Comparison of ENCODE assay signal across 11 cellular contexts in genomic region chr22:43376765-43377485, GRCh38. TPM values are rescaled to one million over a fixed set of nuclear protein-coding genes. Genes with fewer than 3 reads are reported as not detected.
DNase-seq lines count a peak whose midpoint lies in the region; ATAC-seq and TF ChIP-seq lines count a peak whose summit lies in the region.
"Had no signal": no experiment of that assay in that cellular context is flagged by ENCODE, and none has a peak within 500 bp of the region (broad histone marks: within the 10 kb centered on the region; RNA-seq: fewer than 3 reads in every experiment).

No MANE protein-coding gene starts in this region.

- H3K36me3 Mint-ChIP-seq in activated T-cell treated with anti-CD3 and anti-CD28 coated beads, Interleukin-2, amount 50 U/mL, for 4 hours (ENCODE audit: insufficient read depth): no peaks in the 10 kb centered on the region
- H3K36me3 Mint-ChIP-seq in nephron (ENCODE audit: low read depth): peaks cover 4% of the 10 kb centered on the region

- DNase-seq in GM12864 (ENCODE audit: low read depth) (peak; percentile 86), OCI-M2 (lab: John Stamatoyannopoulos, UW; ENCODE audit: unreplicated experiment) (no peak), T-helper 1 cell (no peak), inferior parietal cortex (ENCODE audit: extremely low spot score) (no peak), AG08395 (ENCODE audit: low spot score) (no peak)
- DNase-seq in activated T-cell treated with anti-CD3 and anti-CD28 coated beads, Interleukin-2, amount 50 U/mL, for 4 hours: peak; percentile 22

- CTCF ChIA-PET in HEK293 (lab: Yijun Ruan, JAX): interaction anchor here (0.6 to 3.8 kb wide), 6 partner anchors 10 to 128 kb away, joined by 3 to 23 read pairs (median 6); no protein-coding TSS in a partner anchor

- no peaks in the 10 kb centered on the region for H3K9me3 ChIP-seq in HEK293 (ENCODE audit: control insufficient read depth, insufficient read depth, low read depth, low read length)

- no peak overlapping the region for H3K27ac ChIP-seq in HEK293 (ENCODE audit: extremely low read depth, low read depth, low read length)

- H3K27ac Mint-ChIP-seq in nephron: peak overlapping the region; percentile 12 to 72 (median 65)

- ATAC-seq in activated T-cell treated with anti-CD3 and anti-CD28 coated beads, Interleukin-2, amount 50 U/mL, for 4 hours: peak; percentile 63 to 81
- ATAC-seq: HCT116, K562 had no signal

- TF ChIP-seq CTCF in GM12864 (IDR thresholded peaks at IDR 0.05; ENCODE audit: low read depth, low read length, missing control alignments) (no peak), HEK293 (tag by site-specific recombination; IDR thresholded peaks at IDR 0.05) (no peak), nephron (IDR thresholded peaks at IDR 0.05; ENCODE audit: unreplicated experiment in 3 of 3) (no peak)

- H3K4me1 ChIP-seq in HEK293 (ENCODE audit: control insufficient read depth, insufficient read depth, low read length): peaks cover 5% of the 10 kb centered on the region; the same call in 1 of the 2 replicates

- H3K36me3 ChIP-seq in HEK293 (ENCODE audit: control insufficient read depth in 2 of 2, insufficient read depth in 1 of 2, low read length in 2 of 2): no peaks in the 10 kb centered on the region
- H3K36me3 ChIP-seq: gastroesophageal sphincter had no signal

- H3K4me3 ChIP-seq in GM12864 (ENCODE audit: low read depth, low read length) (no peak overlapping the region), HEK293 (ENCODE audit: low read depth, low read length) (no peak overlapping the region)
- H3K4me3 ChIP-seq: gastroesophageal sphincter, K562 had no signal

- no peak overlapping the region for H3K4me3 Mint-ChIP-seq in activated T-cell treated with anti-CD3 and anti-CD28 coated beads, Interleukin-2, amount 50 U/mL, for 4 hours
- H3K4me3 Mint-ChIP-seq in nephron: peak overlapping the region in 1 of 3 experiments; percentile 15

- H3K27me3 Mint-ChIP-seq in activated T-cell treated with anti-CD3 and anti-CD28 coated beads, Interleukin-2, amount 50 U/mL, for 4 hours (ENCODE audit: low read depth): peaks cover 45% of the 10 kb centered on the region
- peaks cover 45% of the 10 kb centered on the region for H3K27me3 Mint-ChIP-seq in nephron (ENCODE audit: low read depth)

- H3K9me3 Mint-ChIP-seq in activated T-cell treated with anti-CD3 and anti-CD28 coated beads, Interleukin-2, amount 50 U/mL, for 4 hours: peaks cover 6% of the 10 kb centered on the region
- H3K9me3 Mint-ChIP-seq in nephron: peaks cover 25% of the 10 kb centered on the region

- POLR2A ChIA-PET in HEK293 (lab: Yijun Ruan, JAX): no interaction called here

- peaks cover 22% of the 10 kb centered on the region for H3K4me1 Mint-ChIP-seq in activated T-cell treated with anti-CD3 and anti-CD28 coated beads, Interleukin-2, amount 50 U/mL, for 4 hours (ENCODE audit: low read depth)
- H3K4me1 Mint-ChIP-seq in nephron: peaks cover 30% of the 10 kb centered on the region

TF ChIP-seq in HEK293, 187 proteins besides CTCF, POLR2A, EP300 and RAD21:
- TF ChIP-seq MYNN (tag by site-specific recombination; IDR thresholded peaks at IDR 0.05; ENCODE audit: borderline replicate concordance): no peak
- TF ChIP-seq, protein P1, sequence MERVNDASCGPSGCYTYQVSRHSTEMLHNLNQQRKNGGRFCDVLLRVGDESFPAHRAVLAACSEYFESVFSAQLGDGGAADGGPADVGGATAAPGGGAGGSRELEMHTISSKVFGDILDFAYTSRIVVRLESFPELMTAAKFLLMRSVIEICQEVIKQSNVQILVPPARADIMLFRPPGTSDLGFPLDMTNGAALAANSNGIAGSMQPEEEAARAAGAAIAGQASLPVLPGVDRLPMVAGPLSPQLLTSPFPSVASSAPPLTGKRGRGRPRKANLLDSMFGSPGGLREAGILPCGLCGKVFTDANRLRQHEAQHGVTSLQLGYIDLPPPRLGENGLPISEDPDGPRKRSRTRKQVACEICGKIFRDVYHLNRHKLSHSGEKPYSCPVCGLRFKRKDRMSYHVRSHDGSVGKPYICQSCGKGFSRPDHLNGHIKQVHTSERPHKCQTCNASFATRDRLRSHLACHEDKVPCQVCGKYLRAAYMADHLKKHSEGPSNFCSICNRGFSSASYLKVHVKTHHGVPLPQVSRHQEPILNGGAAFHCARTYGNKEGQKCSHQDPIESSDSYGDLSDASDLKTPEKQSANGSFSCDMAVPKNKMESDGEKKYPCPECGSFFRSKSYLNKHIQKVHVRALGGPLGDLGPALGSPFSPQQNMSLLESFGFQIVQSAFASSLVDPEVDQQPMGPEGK (tag by site-specific recombination; IDR thresholded peaks at IDR 0.05): no peak
- no peak for TF ChIP-seq ZNF174 (tag by site-specific recombination; IDR thresholded peaks at IDR 0.05)
- no peak for TF ChIP-seq ZNF112 (tag by site-specific recombination; IDR thresholded peaks at IDR 0.05)
- no peak for TF ChIP-seq TCF7L2 (IDR thresholded peaks at IDR 0.05; ENCODE audit: borderline replicate concordance, low read depth, low read length)
- TF ChIP-seq ZNF621 (tag by site-specific recombination; IDR thresholded peaks at IDR 0.05): no peak
- TF ChIP-seq ZNF416 (tag by site-specific recombination; IDR thresholded peaks at IDR 0.05): no peak
- no peak for TF ChIP-seq OVOL3 (tag by site-specific recombination; IDR thresholded peaks at IDR 0.05)
- TF ChIP-seq ZNF354C (tag by site-specific recombination; IDR thresholded peaks at IDR 0.05; ENCODE audit: borderline replicate concordance, low read depth): no peak
- TF ChIP-seq OSR2 (tag by site-specific recombination; IDR thresholded peaks at IDR 0.05): no peak
- no peak for TF ChIP-seq YY2 (tag by site-specific recombination; IDR thresholded peaks at IDR 0.05)
- TF ChIP-seq ZFP69B (tag by site-specific recombination; IDR thresholded peaks at IDR 0.05): no peak
- peak; percentile 62; the same call in 1 of the 2 replicates for TF ChIP-seq SP7 (tag by site-specific recombination; IDR thresholded peaks at IDR 0.05)
- no peak for TF ChIP-seq ZNF776 (tag by site-specific recombination; IDR thresholded peaks at IDR 0.05; ENCODE audit: borderline replicate concordance)
- 0 out of 2 replicates have a peak, but pooled peaks have one; percentile 14 for TF ChIP-seq ZNF362 (tag by site-specific recombination; IDR thresholded peaks at IDR 0.05)
- no peak for TF ChIP-seq YY1 (tag by site-specific recombination; IDR thresholded peaks at IDR 0.05)

RNA-seq across cellular contexts. Expression of gene SCUBE1, which starts 33.8 kb away (rescaled TPM):
- under 1 TPM in 1 of 3 donors, not detected in 2; 0.08 TPM for total RNA-seq in activated T-cell treated with anti-CD3 and anti-CD28 coated beads, Interleukin-2, amount 50 U/mL, for 4 hours

RNA-seq across cellular contexts. Expression of gene MPPED1, which starts 34.9 kb away (rescaled TPM):
- total RNA-seq in activated T-cell treated with anti-CD3 and anti-CD28 coated beads, Interleukin-2, amount 50 U/mL, for 4 hours: not detected
- total RNA-seq: K562 had no signal

Comparison
In these comparisons a context has a peak if more than half of its experiments do, and no peak if none do; other contexts are left out.
1. DNase-seq: peak in GM12864 (single experiment) and activated T-cell treated with anti-CD3 and anti-CD28 coated beads, Interleukin-2, amount 50 U/mL, for 4 hours (single experiment); none in OCI-M2 (single experiment), T-helper 1 cell (0 of 5), inferior parietal cortex (single experiment) and AG08395 (single experiment).